ENCODE assay signal across 17 cellular contexts in the genomic region with DNA sequence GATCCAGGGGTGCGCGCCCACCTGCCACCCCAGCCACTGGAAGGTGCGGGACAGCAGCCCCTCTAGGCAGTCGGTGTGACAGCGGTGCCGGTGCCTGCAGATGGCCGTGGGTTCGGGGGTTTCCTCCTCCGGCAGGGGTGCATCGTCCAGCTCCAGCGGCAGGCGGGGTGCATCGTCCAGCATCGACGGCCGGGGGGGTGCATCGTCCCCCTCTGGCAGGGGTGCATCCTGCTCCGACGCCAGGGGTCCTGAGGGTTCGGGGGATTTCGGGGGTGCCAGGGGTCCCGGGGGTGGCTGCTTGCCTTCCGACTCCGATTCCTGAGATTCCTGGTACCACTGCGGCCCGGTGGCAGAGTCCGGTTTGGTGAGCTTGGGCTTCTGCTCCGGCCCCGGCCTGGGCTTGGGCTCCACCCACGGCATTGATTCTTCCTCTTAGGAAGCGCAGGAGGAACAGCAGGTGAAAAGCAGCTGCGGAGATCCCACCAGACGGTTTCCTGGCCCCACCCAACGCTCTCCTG.
"Had no signal": no experiment of that assay in that cellular context is flagged by ENCODE, and none has a peak within 500 bp of the region (broad histone marks: within the 10 kb centered on the region; RNA-seq: fewer than 3 reads in every experiment).

No MANE protein-coding gene starts in this region.

- H3K27ac ChIP-seq: epithelial cell of prostate, gastrocnemius medialis, prostate gland, right lobe of liver, stomach had no signal

- DNase-seq: activated CD4-positive, alpha-beta T cell treated with anti-CD3 and anti-CD28 coated beads, Interleukin-2, amount 10 ng/mL, durations not matched to agents 24 days and 14 days; activated CD4-positive, CD25-positive, alpha-beta regulatory T cell; activated gamma-delta T cell treated with Interleukin-2 at 50 U/mL for 16 hours; activated naive CD8-positive, alpha-beta T cell treated with anti-CD3 and anti-CD28 coated beads, Interleukin-2, amount 10 ng/mL, durations not matched to agents 7 days and 5 days; cerebellar nuclear complex; effector memory CD8-positive, alpha-beta T cell; gastrocnemius medialis; left ventricle myocardium superior; mesendoderm; natural killer cell; occipital lobe; stimulated activated CD4-positive, alpha-beta T cell treated with anti-CD3 and anti-CD28 coated beads, Interleukin-4, amount 100 ng/mL, for 4 hours; stomach had no signal

- H3K4me3 ChIP-seq: gastrocnemius medialis, prostate gland, right lobe of liver, smooth muscle cell, stomach had no signal

- H3K27me3 ChIP-seq: gastrocnemius medialis, right lobe of liver had no signal

- H3K4me1 ChIP-seq: gastrocnemius medialis, prostate gland, right lobe of liver, stomach had no signal

- H3K36me3 ChIP-seq: gastrocnemius medialis, prostate gland, right lobe of liver, stomach had no signal

- H3K9me3 ChIP-seq: gastrocnemius medialis, prostate gland, right lobe of liver had no signal

- ATAC-seq: effector memory CD8-positive, alpha-beta T cell; gastrocnemius medialis; left ventricle myocardium superior; natural killer cell had no signal
